ENCODE assay signal across 8 cellular contexts in the genomic region with DNA sequence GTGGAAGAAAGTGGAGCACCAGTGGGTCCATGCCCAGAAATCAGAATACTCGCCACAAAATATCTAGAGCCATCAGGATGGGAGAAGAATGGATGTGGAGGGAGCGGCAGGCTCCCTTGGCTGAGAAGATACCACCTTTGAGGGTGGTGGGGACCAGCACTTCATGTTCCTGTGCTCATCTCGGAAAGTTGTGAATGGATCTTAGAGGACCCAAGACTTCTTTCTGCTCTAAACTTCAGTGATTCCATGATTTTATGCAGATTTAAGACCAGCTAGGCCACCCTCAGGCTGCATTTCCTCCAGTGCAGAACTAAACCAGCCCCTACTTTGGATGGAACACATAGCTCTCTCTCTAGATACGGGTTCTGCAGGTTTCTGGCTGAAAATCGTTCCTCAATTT.
"Had no signal": no experiment of that assay in that cellular context is flagged by ENCODE, and none has a peak within 500 bp of the region (broad histone marks: within the 10 kb centered on the region; RNA-seq: fewer than 3 reads in every experiment).

No MANE protein-coding gene starts in this region.

- H2AFZ ChIP-seq: GM23248 had no signal

- H3K9me3 ChIP-seq: HAP-1 had no signal

- H3K36me3 ChIP-seq: HAP-1 had no signal

- ATAC-seq: HCT116 had no signal

- DNase-seq: GM23248, GOT3, H7, KG1 had no signal

- H3K4me3 Mint-ChIP-seq: IgD-negative memory B cell had no signal

- H3K27ac Mint-ChIP-seq: IgD-negative memory B cell had no signal

- H3K4me3 ChIP-seq: GM23248, HAP-1 had no signal

- H3K36me3 Mint-ChIP-seq: IgD-negative memory B cell had no signal

- H3K4me1 ChIP-seq: HAP-1 had no signal

- H3K27ac ChIP-seq: HL-60 had no signal

- H3K9me3 Mint-ChIP-seq: IgD-negative memory B cell had no signal

- H3K4me1 Mint-ChIP-seq: IgD-negative memory B cell had no signal
